In the genomic region with DNA sequence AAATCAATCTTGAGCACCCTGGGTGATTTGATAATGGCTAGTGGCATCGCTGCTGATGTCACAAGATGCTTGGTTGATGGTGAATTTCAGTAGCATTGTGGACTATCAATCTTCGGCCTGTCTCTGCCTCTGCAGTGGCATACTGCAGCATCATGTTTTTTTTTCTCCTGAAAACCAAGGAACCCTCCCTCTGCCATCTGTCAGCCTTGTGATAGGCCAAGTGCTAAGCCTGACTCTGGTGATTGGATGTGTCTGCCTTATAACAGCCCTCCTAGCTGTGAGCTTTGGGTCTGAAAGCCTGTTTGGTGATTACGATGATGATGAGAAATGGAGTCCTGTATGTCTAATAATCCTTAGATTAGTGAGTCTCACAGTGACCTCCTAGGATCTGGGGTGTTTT, we compare ENCODE assay signal across 20 cellular contexts.
"Had no signal": no experiment of that assay in that cellular context is flagged by ENCODE, and none has a peak within 500 bp of the region (broad histone marks: within the 10 kb centered on the region; RNA-seq: fewer than 3 reads in every experiment).

No MANE protein-coding gene starts in this region.

- H3K27ac ChIP-seq: adrenal gland, epithelial cell of prostate, foreskin keratinocyte, hepatocyte, upper lobe of right lung had no signal

- H3K4me1 ChIP-seq: adrenal gland, foreskin keratinocyte, upper lobe of right lung had no signal

- H3K36me3 Mint-ChIP-seq: activated naive CD4-positive, alpha-beta T cell treated with anti-CD3 and anti-CD28 coated beads, Interleukin-2, amount 50 U/mL, for 72 hours; mesothelial cell of epicardium had no signal

- H3K27ac Mint-ChIP-seq: activated CD4-positive, alpha-beta T cell treated with anti-CD3 and anti-CD28 coated beads, Interleukin-2, amount 10 ng/mL, durations not matched to agents 7 days and 5 days; activated naive CD4-positive, alpha-beta T cell treated with anti-CD3 and anti-CD28 coated beads, Interleukin-2, amount 50 U/mL, for 72 hours; mesothelial cell of epicardium; nephron had no signal

- H3K36me3 ChIP-seq: adrenal gland, upper lobe of right lung had no signal

- H3K4me3 ChIP-seq: adrenal gland, hepatocyte, upper lobe of right lung had no signal

- ATAC-seq: activated naive CD4-positive, alpha-beta T cell treated with anti-CD3 and anti-CD28 coated beads, Interleukin-2, amount 50 U/mL, for 72 hours; foreskin keratinocyte had no signal

- H3K27me3 Mint-ChIP-seq: activated CD4-positive, alpha-beta T cell treated with anti-CD3 and anti-CD28 coated beads, Interleukin-2, amount 10 ng/mL, durations not matched to agents 7 days and 5 days had no signal

- H3K9me3 ChIP-seq: adrenal gland, upper lobe of right lung had no signal

- H3K4me1 Mint-ChIP-seq: activated CD4-positive, alpha-beta T cell treated with anti-CD3 and anti-CD28 coated beads, Interleukin-2, amount 10 ng/mL, durations not matched to agents 7 days and 5 days; mesothelial cell of epicardium; nephron had no signal

- DNase-seq: activated CD4-positive, alpha-beta T cell treated with anti-CD3 and anti-CD28 coated beads, Interleukin-2, amount 10 ng/mL, durations not matched to agents 7 days and 5 days; activated CD8-positive, alpha-beta memory T cell treated with anti-CD3 and anti-CD28 coated beads for 24 hours; activated CD8-positive, alpha-beta memory T cell treated with anti-CD3 and anti-CD28 coated beads, Interleukin-2, amount 50 U/mL, for 48 hours; activated effector memory CD4-positive, alpha-beta T cell treated with anti-CD3 and anti-CD28 coated beads, Interleukin-2, amount 50 U/mL, for 16 hours; activated T-cell treated with anti-CD3 and anti-CD28 coated beads, Interleukin-2, amount 50 U/mL, for 48 hours; adrenal gland; foreskin keratinocyte; posterior cingulate gyrus; retina; stimulated activated CD4-positive, alpha-beta T cell treated with anti-CD3 and anti-CD28 coated beads, Interleukin-12 subunit alpha, Interleukin-12 subunit beta, amount 100 ng/mL, for 4 hours; stimulated activated CD4-positive, alpha-beta T cell treated with anti-CD3 and anti-CD28 coated beads, Interleukin-1b, Interleukin-23, amount 100 ng/mL, for 48 hours; stimulated activated CD8-positive, alpha-beta memory T cell treated with anti-CD3 and anti-CD28 coated beads, Interleukin-4, amount 100 ng/mL, for 48 hours; stimulated activated naive CD4-positive, alpha-beta T cell; T1000; upper lobe of right lung had no signal

- H3K4me3 Mint-ChIP-seq: activated CD4-positive, alpha-beta T cell treated with anti-CD3 and anti-CD28 coated beads, Interleukin-2, amount 10 ng/mL, durations not matched to agents 7 days and 5 days; mesothelial cell of epicardium; nephron had no signal

- H3K9me3 Mint-ChIP-seq: activated CD4-positive, alpha-beta T cell treated with anti-CD3 and anti-CD28 coated beads, Interleukin-2, amount 10 ng/mL, durations not matched to agents 7 days and 5 days had no signal
